11 cellular contexts compared by ENCODE assay signal in the genomic region with DNA sequence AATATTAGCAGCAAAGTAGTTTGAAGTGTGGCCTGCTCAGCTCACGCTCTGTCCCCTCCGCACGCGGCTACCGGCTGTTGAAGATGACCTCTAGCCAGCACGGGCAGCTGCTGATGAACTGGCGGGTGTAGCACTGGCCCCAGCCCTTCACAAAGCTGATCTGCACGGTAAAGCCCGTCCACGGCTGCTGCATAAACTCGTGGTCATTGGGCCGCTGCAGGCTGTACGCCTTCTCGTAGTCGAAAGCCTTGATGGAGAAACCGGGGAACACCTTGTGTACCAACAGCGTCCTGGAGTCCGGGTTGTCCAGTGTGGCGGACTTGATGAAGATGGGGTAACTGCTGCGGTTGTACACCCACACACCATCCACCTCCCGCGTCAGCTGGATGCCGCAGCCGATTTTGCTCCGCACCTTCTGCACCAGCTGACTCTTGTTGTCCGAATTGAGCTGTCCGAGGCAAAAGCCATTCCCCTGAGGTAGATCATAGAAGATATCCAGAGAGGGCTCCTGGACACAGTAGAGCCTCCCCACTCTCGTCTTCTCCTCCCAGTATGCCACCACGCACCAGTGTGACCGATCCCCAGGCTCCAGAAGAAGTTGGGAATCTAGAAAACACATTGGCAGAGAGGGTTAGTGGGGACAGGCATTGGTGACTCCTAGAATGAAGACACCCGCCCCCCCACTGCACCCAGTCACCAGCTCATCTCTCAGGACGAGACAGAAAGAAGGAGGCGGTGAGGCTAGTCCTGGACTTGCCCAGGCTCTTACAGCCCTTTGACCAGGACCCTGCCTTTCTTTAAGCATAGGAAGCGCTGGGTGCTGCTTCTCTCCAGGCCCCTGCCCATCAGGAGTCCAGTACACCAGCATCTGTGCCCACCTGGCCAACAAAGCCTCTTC. TPM values are rescaled to one million over a fixed set of nuclear protein-coding genes. Genes with fewer than 3 reads are reported as not detected.
DNase-seq lines count a peak whose midpoint lies in the region; ATAC-seq and TF ChIP-seq lines count a peak whose summit lies in the region.
"Had no signal": no experiment of that assay in that cellular context is flagged by ENCODE, and none has a peak within 500 bp of the region (broad histone marks: within the 10 kb centered on the region; RNA-seq: fewer than 3 reads in every experiment).

No MANE protein-coding gene starts in this region.

- H3K36me3 ChIP-seq in SK-N-MC (ENCODE audit: insufficient read depth, low read length), result peaks cover 15% of the 10 kb centered on the region; the same call in 1 of the 2 replicates
- H3K36me3 ChIP-seq in hepatocyte (replicated peaks; ENCODE audit: insufficient read depth, low read depth), result no peaks in the 10 kb centered on the region

- TF ChIP-seq CTCF in hepatocyte (IDR thresholded peaks at IDR 0.05; ENCODE audit: poor library complexity), result no peak

- no peaks in the 10 kb centered on the region for H3K9me2 ChIP-seq in hepatocyte (replicated peaks; ENCODE audit: insufficient read depth)

- H3K4me2 ChIP-seq in hepatocyte, result peak overlapping the region; percentile 70

- H3K79me2 ChIP-seq in hepatocyte, result peaks cover 89% of the 10 kb centered on the region

- H3K27me3 ChIP-seq in hepatocyte, result no peaks in the 10 kb centered on the region
- H3K27me3 ChIP-seq: MG63 had no signal

- no peak for ATAC-seq in HG03439 (IDR thresholded peaks at IDR 0.05; ENCODE audit: unreplicated experiment)
- ATAC-seq: naive thymus-derived CD8-positive, alpha-beta T cell had no signal

- H3K27ac ChIP-seq in SK-N-MC, result peak overlapping the region; percentile 91
- peak overlapping the region; percentile 94 for H3K27ac ChIP-seq in hepatocyte

- DNase-seq in ELF-1 (ENCODE audit: low read depth, low spot score) (peak; percentile 3), SK-N-MC (ENCODE audit: low read depth, low spot score) (no peak), hepatocyte (ENCODE audit: low spot score) (no peak), retina (peak; percentile 43), LoVo (ENCODE audit: low spot score) (no peak), erythroblast (lab: John Stamatoyannopoulos, UW) (no peak)
- DNase-seq in stimulated activated CD4-positive, alpha-beta T cell treated with anti-CD3 and anti-CD28 coated beads, Interleukin-4, amount 100 ng/mL, for 1 hour, result no peak
- DNase-seq: MG63, NCI-H446 treated with DMSO at 0.1 percent for 48 hours had no signal

- H4K20me1 ChIP-seq in hepatocyte (ENCODE audit: insufficient read depth, poor library complexity, severe bottlenecking), result peaks cover 77% of the 10 kb centered on the region

- peaks cover 43% of the 10 kb centered on the region for H3K4me1 ChIP-seq in hepatocyte (ENCODE audit: insufficient read depth)

- no peak overlapping the region for H2AFZ ChIP-seq in hepatocyte

- peak overlapping the region; percentile 58 for H3K4me3 ChIP-seq in SK-N-MC
- H3K4me3 ChIP-seq in hepatocyte, result no peak overlapping the region
- H3K4me3 ChIP-seq: MG63 had no signal

- 92% methylated on average over 34 of the region's 34 CpGs for WGBS in hepatocyte (ENCODE audit: low lambda C conversion rate, missing lambda C conversion rate)

- H3K9me3 ChIP-seq in SK-N-MC (ENCODE audit: low read depth, low read length), result no peaks in the 10 kb centered on the region
- H3K9me3 ChIP-seq in hepatocyte (ENCODE audit: low read depth), result no peaks in the 10 kb centered on the region
- H3K9me3 ChIP-seq: MG63 had no signal

- no peak for TF ChIP-seq POLR2A in erythroblast (IDR thresholded peaks at IDR 0.05; ENCODE audit: low read length)

- no peak overlapping the region for H3K9ac ChIP-seq in SK-N-MC (ENCODE audit: insufficient read length)

RNA-seq across cellular contexts. Expression of gene SMAD7, which starts 29.2 kb away (rescaled TPM):
- 66.2 and 71.1 TPM in 2 replicates for total RNA-seq in hepatocyte
- polyA plus RNA-seq in hepatocyte, result 61.5 and 65.4 TPM in 2 replicates

Comparison
In these comparisons a context has a peak if more than half of its experiments do, and no peak if none do; other contexts are left out.
1. DNase-seq: peak in ELF-1 (single experiment) and retina (single experiment); none in SK-N-MC (single experiment), hepatocyte (single experiment), LoVo (single experiment), erythroblast (0 of 2) and stimulated activated CD4-positive, alpha-beta T cell treated with anti-CD3 and anti-CD28 coated beads, Interleukin-4, amount 100 ng/mL, for 1 hour (single experiment).